15 cellular contexts compared by ENCODE assay signal in the genomic region with DNA sequence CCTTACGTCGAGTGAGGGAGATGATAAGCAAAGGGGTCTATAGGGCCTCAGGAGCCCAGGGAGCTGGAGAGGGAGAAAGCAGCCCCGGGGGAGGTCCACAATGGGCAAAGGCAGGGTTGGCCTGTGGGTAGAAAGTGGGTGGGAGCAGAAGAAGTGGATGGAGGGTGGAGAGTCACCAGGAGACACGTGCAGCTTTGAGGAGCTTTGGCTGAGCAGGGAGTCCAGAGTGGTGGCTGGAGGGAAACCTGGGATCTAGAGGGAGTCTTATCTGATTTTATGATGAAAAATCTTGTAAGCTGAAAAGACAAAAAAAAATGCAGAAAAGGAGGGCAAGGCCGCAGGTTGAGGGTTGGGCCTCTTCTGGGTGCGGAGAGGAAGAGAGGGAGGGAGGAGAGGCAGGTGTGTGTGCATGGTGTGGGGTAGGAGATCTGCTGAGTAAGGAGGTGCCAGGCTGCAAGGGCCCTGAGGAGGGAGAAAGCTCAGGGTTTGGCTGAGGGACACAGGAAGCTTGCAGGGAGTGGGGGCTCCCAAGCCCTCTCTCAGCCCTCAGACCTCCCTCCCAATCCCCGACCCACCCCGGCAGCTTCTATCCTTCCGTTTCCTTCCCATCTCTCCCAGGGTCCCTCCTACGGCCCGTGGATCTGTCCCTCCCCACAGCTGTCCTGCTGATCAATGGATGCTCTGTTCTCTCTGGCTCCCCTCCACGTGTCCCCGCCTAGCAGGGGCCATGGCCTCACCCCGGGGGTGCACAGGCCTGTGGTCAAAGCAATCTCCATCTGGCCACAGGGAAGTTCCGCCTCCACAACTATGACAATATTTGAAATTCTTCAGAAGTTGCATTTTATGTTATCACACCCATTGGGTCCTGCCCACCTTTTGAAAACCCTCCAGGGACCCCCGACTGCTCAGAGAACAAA. TPM values are rescaled to one million over a fixed set of nuclear protein-coding genes. Genes with fewer than 3 reads are reported as not detected.
DNase-seq lines count a peak whose midpoint lies in the region; ATAC-seq and TF ChIP-seq lines count a peak whose summit lies in the region.
"Had no signal": no experiment of that assay in that cellular context is flagged by ENCODE, and none has a peak within 500 bp of the region (broad histone marks: within the 10 kb centered on the region; RNA-seq: fewer than 3 reads in every experiment).

No MANE protein-coding gene starts in this region.

- intact Hi-C loops in left ventricle myocardium inferior (cut with micrococcal nuclease): no loop called here

- H3K4me3 Mint-ChIP-seq in GM23338 (no peak overlapping the region), progenitor cell of endocrine pancreas (ENCODE audit: low read depth) (no peak overlapping the region)

- no peak overlapping the region for H3K4me3 ChIP-seq in GM23338
- no peak overlapping the region for H3K4me3 ChIP-seq in left ventricle myocardium inferior
- H3K4me3 ChIP-seq: GM12878 had no signal

- H3K9me3 ChIP-seq in left ventricle myocardium inferior (replicated peaks): no peaks in the 10 kb centered on the region

- H3K36me3 ChIP-seq in GM23338 (ENCODE audit: insufficient read depth) (no peaks in the 10 kb centered on the region), left ventricle myocardium inferior (no peaks in the 10 kb centered on the region)

- no peak for TF ChIP-seq CTCF in GM23338 (conservative IDR thresholded peaks at IDR 0.05; ENCODE audit: low read depth in 2 of 2)
- TF ChIP-seq CTCF in left ventricle myocardium inferior (IDR thresholded peaks at IDR 0.05; ENCODE audit: borderline replicate concordance): no peak
- TF ChIP-seq CTCF in progenitor cell of endocrine pancreas (IDR thresholded peaks at IDR 0.05; ENCODE audit: unreplicated experiment): no peak

- peaks cover 3% of the 10 kb centered on the region; the same call in 1 of the 3 replicates for H3K36me3 Mint-ChIP-seq in GM23338 (ENCODE audit: low read depth)
- no peaks in the 10 kb centered on the region for H3K36me3 Mint-ChIP-seq in progenitor cell of endocrine pancreas (ENCODE audit: insufficient read depth)

- H3K27me3 Mint-ChIP-seq in GM23338 (ENCODE audit: insufficient read depth, low read depth, poor library complexity) (peaks cover 4% of the 10 kb centered on the region), progenitor cell of endocrine pancreas (no peaks in the 10 kb centered on the region)

- H3K4me1 Mint-ChIP-seq in GM23338: peaks cover 15% of the 10 kb centered on the region
- H3K4me1 Mint-ChIP-seq in progenitor cell of endocrine pancreas (ENCODE audit: low read depth): peaks cover 13% of the 10 kb centered on the region

- H3K79me2 ChIP-seq in GM23338 (replicated peaks; ENCODE audit: insufficient read depth): no peaks in the 10 kb centered on the region

- no peak overlapping the region for H3K4me2 ChIP-seq in GM23338

- H3K4me1 ChIP-seq in GM23338 (ENCODE audit: insufficient read depth) (no peaks in the 10 kb centered on the region), left ventricle myocardium inferior (no peaks in the 10 kb centered on the region)

- H3K27ac ChIP-seq in GM23338 (ENCODE audit: low read depth) (no peak overlapping the region), left ventricle myocardium inferior (replicated peaks) (peak overlapping the region; percentile 48)

- DNase-seq in GM23338 (ENCODE audit: low spot score) (no peak), amygdala (lab: John Stamatoyannopoulos, UW) (peak in 54 of 56 donors; percentile 26 to 93 (median 75)), left ventricle myocardium inferior (peak; percentile 59), progenitor cell of endocrine pancreas (ENCODE audit: low spot score, unreplicated experiment) (no peak), DMS53 treated with DMSO at 0.1 percent for 48 hours (lab: John Stamatoyannopoulos, UW; ENCODE audit: unreplicated experiment) (no peak), T-helper 1 cell (no peak)
- DNase-seq in stimulated activated CD4-positive, alpha-beta T cell treated with anti-CD3 and anti-CD28 coated beads, Interleukin-4, amount 100 ng/mL, for 4 hours: no peak
- DNase-seq: activated CD4-positive, CD25-positive, alpha-beta regulatory T cell; activated gamma-delta T cell treated with Interleukin-2 at 50 U/mL for 16 hours; COR-L47; effector CD8-positive, alpha-beta T cell; stimulated activated CD4-positive, alpha-beta T cell treated with anti-CD3 and anti-CD28 coated beads, Interleukin-2, amount 100 ng/mL, for 48 hours had no signal

- no peaks in the 10 kb centered on the region for H3F3A ChIP-seq in GM23338 (replicated peaks; ENCODE audit: low read depth)

- H3K27ac Mint-ChIP-seq in GM23338: no peak overlapping the region
- peak overlapping the region; percentile 58 for H3K27ac Mint-ChIP-seq in progenitor cell of endocrine pancreas

- no peaks in the 10 kb centered on the region for H4K20me1 ChIP-seq in GM23338 (replicated peaks; ENCODE audit: insufficient read depth)

- H2AFZ ChIP-seq in GM23338: peak overlapping the region; percentile 69

- H3K9me2 ChIP-seq in GM23338 (ENCODE audit: insufficient read depth): no peaks in the 10 kb centered on the region

- ATAC-seq in GM23338: no peak; the same call in 1 of the 3 replicates
- ATAC-seq in HG03432 (IDR thresholded peaks at IDR 0.05; ENCODE audit: unreplicated experiment): no peak

- H3K27me3 ChIP-seq in GM23338 (ENCODE audit: insufficient read depth) (no peaks in the 10 kb centered on the region), left ventricle myocardium inferior (ENCODE audit: low read depth) (peaks cover 11% of the 10 kb centered on the region)

- H3K9me3 Mint-ChIP-seq in GM23338: peaks cover 11% of the 10 kb centered on the region
- no peaks in the 10 kb centered on the region for H3K9me3 Mint-ChIP-seq in progenitor cell of endocrine pancreas (ENCODE audit: low read depth)

RNA-seq across cellular contexts. Expression of gene BPI, which starts 17.1 kb away (rescaled TPM):
- total RNA-seq in GM23338 (2014; rRNA removed; shearing (Covaris generic)): not detected in 2 replicates
- not detected in 2 replicates for polyA plus RNA-seq in GM23338 (2016; fragmentation: Nextera tagmentation; extraction: Ambion mirVana)
- total RNA-seq in left ventricle myocardium inferior (not detected), progenitor cell of endocrine pancreas (not detected in 2 replicates)
- total RNA-seq: GM12878, HT1080 had no signal
- polyA plus RNA-seq: GM12878 had no signal

RNA-seq across cellular contexts. Expression of gene KIAA1755, which starts 26.3 kb away (rescaled TPM):
- total RNA-seq in GM23338 (2014; rRNA removed; shearing (Covaris generic)): 0.12 and 0.28 TPM in 2 replicates
- polyA plus RNA-seq in GM23338 (2016; fragmentation: Nextera tagmentation; extraction: Ambion mirVana): not detected in 2 replicates
- total RNA-seq in left ventricle myocardium inferior: 7.1 TPM
- 0.16 and 0.29 TPM in 2 replicates for total RNA-seq in progenitor cell of endocrine pancreas
- total RNA-seq: GM12878 had no signal
- polyA plus RNA-seq: GM12878 had no signal

RNA-seq across cellular contexts. Expression of gene LBP, which starts 59.4 kb away (rescaled TPM):
- total RNA-seq in GM23338 (2014; rRNA removed; shearing (Covaris generic)): 0.10 and 0.35 TPM in 2 replicates
- 0.19 TPM in 1 of 2 replicates, not detected in the other for polyA plus RNA-seq in GM23338 (2016; fragmentation: Nextera tagmentation; extraction: Ambion mirVana)
- total RNA-seq in left ventricle myocardium inferior (0.19 TPM), progenitor cell of endocrine pancreas (not detected in 2 replicates)
- total RNA-seq: HT1080 had no signal

Comparison
In these comparisons a context has a peak if more than half of its experiments do, and no peak if none do; other contexts are left out.
1. DNase-seq: peak in amygdala (54 of 56) and left ventricle myocardium inferior (single experiment); none in GM23338 (single experiment), progenitor cell of endocrine pancreas (single experiment), stimulated activated CD4-positive, alpha-beta T cell treated with anti-CD3 and anti-CD28 coated beads, Interleukin-4, amount 100 ng/mL, for 4 hours (0 of 2), DMS53 treated with DMSO at 0.1 percent for 48 hours (single experiment) and T-helper 1 cell (0 of 5).